22 cellular contexts compared by ENCODE assay signal in genomic region chr13:102677122-102677521, GRCh38.
DNase-seq lines count a peak whose midpoint lies in the region; ATAC-seq, FAIRE-seq and TF ChIP-seq lines count a peak whose summit lies in the region.
"Had no signal": no experiment of that assay in that cellular context is flagged by ENCODE, and none has a peak within 500 bp of the region (broad histone marks: within the 10 kb centered on the region; RNA-seq: fewer than 3 reads in every experiment).

No MANE protein-coding gene starts in this region.

- no peaks in the 10 kb centered on the region for H3K9me3 ChIP-seq in HAP-1
- H3K9me3 ChIP-seq: BLaER1, SK-N-SH had no signal

- in situ Hi-C loops in HAP-1 (cut with MboI; ENCODE audit: low sequenced_read_pairs), result no loop called here

- DNase-seq in NCI-H1092 treated with DMSO at 0.1 percent for 48 hours (lab: John Stamatoyannopoulos, UW), result peak; percentile 19
- DNase-seq in NCI-H1092 (lab: John Stamatoyannopoulos, UW), result no peak
- DNase-seq in D721Med (ENCODE audit: insufficient read length, low spot score), result no peak
- peak; percentile 34 for DNase-seq in NCI-H2107 (lab: John Stamatoyannopoulos, UW)
- DNase-seq in memory B cell (ENCODE audit: low spot score in 2 of 2), result no peak
- no peak for DNase-seq in HAP-1 (ENCODE audit: low spot score in 2 of 2)
- no peak for DNase-seq in NCI-H1048 (lab: John Stamatoyannopoulos, UW)
- DNase-seq: 8988T, COR-L47, MV-4-11, NCI-H2029 treated with DMSO at 0.1 percent for 48 hours, NCI-H446, NCI-H748 treated with DMSO at 0.1 percent for 48 hours, SK-N-SH had no signal

- no peak overlapping the region for H3K4me3 Mint-ChIP-seq in memory B cell
- H3K4me3 Mint-ChIP-seq: IgD-negative memory B cell had no signal

- no peak for TF ChIP-seq CTCF in D721Med (IDR thresholded peaks at IDR 0.05; ENCODE audit: insufficient read depth, missing control alignments)

- peaks cover 49% of the 10 kb centered on the region for H3K36me3 ChIP-seq in HAP-1 (replicated peaks)

- H3K27me3 ChIP-seq in HAP-1 (ENCODE audit: low read depth), result no peaks in the 10 kb centered on the region
- H3K27me3 ChIP-seq: BLaER1 had no signal

- H3K4me1 Mint-ChIP-seq in memory B cell, result peaks cover 12% of the 10 kb centered on the region

- no peak for ATAC-seq in memory B cell (ENCODE audit: low read depth)
- no peak for ATAC-seq in HG03039 (IDR thresholded peaks at IDR 0.05; ENCODE audit: unreplicated experiment)
- ATAC-seq: HCT116, Panc1, Right ventricle myocardium inferior had no signal

- H3K4me3 ChIP-seq in HAP-1, result no peak overlapping the region
- H3K4me3 ChIP-seq: BLaER1 had no signal

- peaks cover 7% of the 10 kb centered on the region for H3K4me1 ChIP-seq in HAP-1

- no peaks in the 10 kb centered on the region for H3K9me3 Mint-ChIP-seq in memory B cell

- H3K36me3 Mint-ChIP-seq in memory B cell, result peaks cover 23% of the 10 kb centered on the region

- H3K27me3 Mint-ChIP-seq in memory B cell, result no peaks in the 10 kb centered on the region
- H3K27me3 Mint-ChIP-seq: IgD-negative memory B cell had no signal

- peak; percentile 35 for FAIRE-seq in D721Med (lab: Jason Lieb, UNC)
- FAIRE-seq: G401.6, GM12891 had no signal

- peak overlapping the region; percentile 12 for H3K27ac Mint-ChIP-seq in memory B cell
- H3K27ac Mint-ChIP-seq: IgD-negative memory B cell had no signal

Comparison
In these comparisons a context has a peak if more than half of its experiments do, and no peak if none do; other contexts are left out.
1. DNase-seq: peak in NCI-H1092 treated with DMSO at 0.1 percent for 48 hours (single experiment) and NCI-H2107 (single experiment); none in NCI-H1092 (single experiment), D721Med (single experiment), memory B cell (0 of 2), HAP-1 (0 of 2) and NCI-H1048 (single experiment).